15 cellular contexts compared by ENCODE assay signal in the genomic region with DNA sequence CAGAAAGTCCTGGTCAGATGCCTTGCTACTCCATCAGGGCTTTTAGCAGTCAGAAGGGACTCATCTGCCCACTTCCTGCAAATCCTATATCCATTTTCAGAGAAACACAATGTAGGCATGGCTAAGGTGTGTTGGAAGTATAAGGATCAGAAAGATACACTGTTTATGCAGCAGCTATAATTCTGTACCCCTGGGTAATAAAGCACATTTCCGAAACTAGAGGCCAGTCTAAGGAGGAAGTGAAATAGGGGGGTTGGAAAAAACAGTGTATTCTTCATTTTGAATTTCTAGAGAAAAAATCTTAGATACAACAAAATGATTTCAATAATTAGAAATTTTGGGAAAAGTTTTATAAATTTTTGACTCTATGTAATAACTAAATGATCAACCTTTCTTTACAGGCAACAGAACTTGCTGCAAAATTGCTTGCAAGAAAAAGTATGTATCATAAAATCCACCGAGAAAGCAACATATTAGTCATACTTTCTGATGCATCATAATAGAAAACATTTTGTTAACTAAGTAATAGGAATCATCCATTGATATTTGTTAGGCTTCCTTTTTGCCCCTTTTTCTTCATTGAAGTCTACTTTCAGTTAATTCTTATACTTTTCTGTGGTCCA. TPM values are rescaled to one million over a fixed set of nuclear protein-coding genes. Genes with fewer than 3 reads are reported as not detected.
A peak's percentile ranks its signal among the peaks of the same experiment; 100 is the strongest.
DNase-seq lines count a peak whose midpoint lies in the region; ATAC-seq and TF ChIP-seq lines count a peak whose summit lies in the region.
"Had no signal": no experiment of that assay in that cellular context is flagged by ENCODE, and none has a peak within 500 bp of the region (broad histone marks: within the 10 kb centered on the region; RNA-seq: fewer than 3 reads in every experiment).

No MANE protein-coding gene starts in this region.

- H3K9me3 ChIP-seq in tibial nerve: no peaks in the 10 kb centered on the region
- H3K9me3 ChIP-seq: colonic mucosa had no signal

- no peak for TF ChIP-seq CTCF in tibial nerve (IDR thresholded peaks at IDR 0.05)

- 73 to 81% methylated on average over 2 of the region's 2 CpGs for WGBS in tibial nerve, 2 donors

- no peak for TF ChIP-seq EP300 in tibial nerve (IDR thresholded peaks at IDR 0.05)

- TF ChIP-seq POLR2A in tibial nerve (IDR thresholded peaks at IDR 0.05): no peak

- H3K4me1 ChIP-seq in tibial nerve: no peaks in the 10 kb centered on the region
- H3K4me1 ChIP-seq: colonic mucosa had no signal

- H3K4me3 ChIP-seq in tibial nerve: no peak overlapping the region
- H3K4me3 ChIP-seq: colonic mucosa had no signal

- no peak overlapping the region for H3K27ac ChIP-seq in tibial nerve
- H3K27ac ChIP-seq: colonic mucosa had no signal

- DNase-seq in NCI-H226 (no peak), tibial nerve (ENCODE audit: low spot score in 2 of 2) (no peak)
- DNase-seq in stimulated activated CD8-positive, alpha-beta memory T cell treated with anti-CD3 and anti-CD28 coated beads, Interleukin-4, amount 100 ng/mL, for 48 hours: no peak
- no peak for DNase-seq in stimulated activated naive CD4-positive, alpha-beta T cell (lab: John Stamatoyannopoulos, UW)
- DNase-seq: activated CD8-positive, alpha-beta T cell treated with anti-CD3 and anti-CD28 coated beads for 36 hours; AML-193; colonic mucosa; left cardiac atrium; NCI-H774; SW 1271 had no signal

- no peaks in the 10 kb centered on the region for H3K36me3 ChIP-seq in tibial nerve
- H3K36me3 ChIP-seq: colonic mucosa had no signal

- no peaks in the 10 kb centered on the region for H3K27me3 ChIP-seq in tibial nerve
- H3K27me3 ChIP-seq: colonic mucosa had no signal

- ATAC-seq in GM18517 (IDR thresholded peaks at IDR 0.05; ENCODE audit: unreplicated experiment): peak; percentile 87
- peak; percentile 83 for ATAC-seq in GM21390 (IDR thresholded peaks at IDR 0.05; ENCODE audit: unreplicated experiment)
- ATAC-seq in HG02943 (IDR thresholded peaks at IDR 0.05; ENCODE audit: low read depth, unreplicated experiment): peak; percentile 83
- peak; percentile 69 for ATAC-seq in HG03565 (IDR thresholded peaks at IDR 0.05; ENCODE audit: unreplicated experiment)
- ATAC-seq: activated CD8-positive, alpha-beta T cell treated with anti-CD3 and anti-CD28 coated beads for 36 hours; activated naive CD4-positive, alpha-beta T cell treated with anti-CD3 and anti-CD28 coated beads, Interleukin-2, amount 50 U/mL, for 72 hours; left cardiac atrium had no signal

RNA-seq across cellular contexts. Expression of gene FSIP2, which starts 47.4 kb away (rescaled TPM):
- total RNA-seq in tibial nerve: 1 to 10 TPM in 2 of 4 donors, under 1 TPM in 2; 0.60 to 1.5 (median 1.0) TPM
